Comparison of ENCODE assay signal across 21 cellular contexts in the genomic region with DNA sequence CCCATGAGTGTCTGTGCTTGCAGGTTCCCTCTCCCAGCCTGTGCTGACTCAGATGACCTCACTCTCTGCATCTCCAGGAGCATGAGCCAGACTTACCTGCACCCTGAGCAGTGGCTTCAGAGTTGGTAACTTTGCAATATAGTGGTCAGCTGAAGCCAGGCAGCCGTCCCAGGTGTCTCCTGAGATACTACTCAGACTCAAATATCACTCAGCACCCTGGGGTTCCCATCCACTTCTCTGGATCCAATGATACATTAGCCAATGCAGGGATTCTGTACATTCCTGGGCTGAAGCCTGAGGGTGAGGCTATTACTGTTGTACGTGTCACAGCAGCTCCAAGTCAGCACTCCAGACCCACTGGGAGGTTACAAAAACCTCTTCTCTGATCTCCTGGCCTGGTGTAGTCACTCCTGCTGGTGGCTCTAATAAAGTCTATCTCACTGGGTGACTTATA.
A peak's percentile ranks its signal among the peaks of the same experiment; 100 is the strongest.
DNase-seq lines count a peak whose midpoint lies in the region; ATAC-seq, FAIRE-seq and TF ChIP-seq lines count a peak whose summit lies in the region.
"Had no signal": no experiment of that assay in that cellular context is flagged by ENCODE, and none has a peak within 500 bp of the region (broad histone marks: within the 10 kb centered on the region; RNA-seq: fewer than 3 reads in every experiment).

No MANE protein-coding gene starts in this region.

- H3K27me3 ChIP-seq in breast epithelium = no peaks in the 10 kb centered on the region
- H3K27me3 ChIP-seq in GM12878 (replicated peaks in 1 of 2; ENCODE audit: control insufficient read depth in 2 of 2, insufficient read depth in 2 of 2, low read length in 1 of 2) = no peaks in the 10 kb centered on the region
- H3K27me3 ChIP-seq in foreskin keratinocyte = peaks cover 3% of the 10 kb centered on the region

- H3K4me3 ChIP-seq in breast epithelium (no peak overlapping the region), GM12878 (no peak overlapping the region)

- in situ Hi-C loops in GM12878 (cut with MboI) = no loop called here

- FAIRE-seq in GM12878 (lab: Jason Lieb, UNC) = peak; percentile 56
- FAIRE-seq: GM18507 had no signal

- CTCF ChIA-PET in MCF 10A (lab: Yijun Ruan, JAX) = interaction anchor here (0.6 to 1.8 kb wide), 10 partner anchors 9 to 1781 kb away, joined by 3 to 9 read pairs (median 3); no protein-coding TSS in a partner anchor
- CTCF ChIA-PET in GM12878 (lab: Yijun Ruan, JAX) = interaction anchor here (0.8 to 5.3 kb wide), 11 partner anchors 10 to 885 kb away, joined by 3 to 42 read pairs (median 4); no protein-coding TSS in a partner anchor

- peak; percentile 58 for ATAC-seq in GM12878
- peak; percentile 87 for ATAC-seq in foreskin keratinocyte
- peak; percentile 47 for ATAC-seq in stimulated activated effector memory CD8-positive, alpha-beta T cell treated with anti-CD3 and anti-CD28 coated beads, Interleukin-12 subunit alpha, Interleukin-12 subunit beta, amount 100 ng/mL, for 72 hours
- ATAC-seq in naive thymus-derived CD8-positive, alpha-beta T cell = no peak
- ATAC-seq: CD8-positive, alpha-beta T cell; Right ventricle myocardium inferior had no signal

- H3K9me3 ChIP-seq in breast epithelium (no peaks in the 10 kb centered on the region), GM12878 (replicated peaks; ENCODE audit: control insufficient read depth, insufficient read depth, low read length) (no peaks in the 10 kb centered on the region)

- POLR2A ChIA-PET in MCF 10A (lab: Yijun Ruan, JAX) = interaction anchor here (0.8 to 1.9 kb wide), 6 partner anchors 9 to 112 kb away, joined by 3 to 13 read pairs (median 5); a partner anchor contains a TSS
- POLR2A ChIA-PET in GM12878 (lab: Charles Lee) = interaction anchor here (0.7 to 1.2 kb wide), 4 partner anchors 9 to 60 kb away, joined by 3 to 4 read pairs (median 3); no protein-coding TSS in a partner anchor
- POLR2A ChIA-PET in naive thymus-derived CD8-positive, alpha-beta T cell (lab: Charles Lee) = no interaction called here

- H3K4me2 ChIP-seq in GM12878 (ENCODE audit: control insufficient read depth, insufficient read depth) = peak overlapping the region; percentile 48; the same call in 1 of the 2 replicates
- H3K4me2 ChIP-seq: KMS-11 had no signal

- peaks cover 33% of the 10 kb centered on the region for H3K4me1 Mint-ChIP-seq in MCF 10A (ENCODE audit: insufficient read depth, unreplicated experiment)
- no peaks in the 10 kb centered on the region for H3K4me1 Mint-ChIP-seq in stimulated activated effector memory CD8-positive, alpha-beta T cell treated with anti-CD3 and anti-CD28 coated beads, Interleukin-12 subunit alpha, Interleukin-12 subunit beta, amount 100 ng/mL, for 72 hours
- H3K4me1 Mint-ChIP-seq in naive thymus-derived CD8-positive, alpha-beta T cell = peaks cover 0 to 4% (median 0%) of the 10 kb centered on the region in 4 donors

- TF ChIP-seq EP300 in GM12878 (IDR thresholded peaks at IDR 0.05; ENCODE audit: borderline replicate concordance in 1 of 2, control insufficient read depth in 1 of 2, low read depth in 2 of 2, low read length in 2 of 2) = no peak

- peak overlapping the region; percentile 64 for H3K27ac Mint-ChIP-seq in MCF 10A (ENCODE audit: low read depth, unreplicated experiment)
- H3K27ac Mint-ChIP-seq in stimulated activated effector memory CD8-positive, alpha-beta T cell treated with anti-CD3 and anti-CD28 coated beads, Interleukin-12 subunit alpha, Interleukin-12 subunit beta, amount 100 ng/mL, for 72 hours = no peak overlapping the region
- H3K27ac Mint-ChIP-seq in naive thymus-derived CD8-positive, alpha-beta T cell = no peak overlapping the region
- H3K27ac Mint-ChIP-seq: CD8-positive, alpha-beta T cell had no signal

- H3K79me2 ChIP-seq in GM12878 (ENCODE audit: control insufficient read depth, insufficient read depth, low read length) = no peaks in the 10 kb centered on the region

- DNase-seq in MCF 10A (ENCODE audit: unreplicated experiment) (peak; percentile 74), breast epithelium (ENCODE audit: low spot score in 2 of 2) (no peak), GM12878 (ENCODE audit: low read depth, low spot score) (no peak), foreskin keratinocyte (peak; percentile 85 to 90), DMS153 (lab: John Stamatoyannopoulos, UW) (no peak), medulla oblongata (ENCODE audit: extremely low spot score) (no peak)
- no peak for DNase-seq in stimulated activated effector memory CD8-positive, alpha-beta T cell treated with anti-CD3 and anti-CD28 coated beads, Interleukin-12 subunit alpha, Interleukin-12 subunit beta, amount 100 ng/mL, for 72 hours (ENCODE audit: low spot score in 2 of 2)
- DNase-seq in naive thymus-derived CD8-positive, alpha-beta T cell = no peak
- DNase-seq: 8988T; CD8-positive, alpha-beta T cell; DMS79; GOT3; NCI-H1105; NCI-H1694; NCI-H2107; NCI-H345; NCI-H526 treated with DMSO at 0.1 percent for 48 hours; NK-92 treated with Interleukin-12 subunit alpha and Interleukin-12 subunit beta, amount 100 ng/mL, for 24 hours had no signal

- no peak overlapping the region for H3K4me3 Mint-ChIP-seq in MCF 10A (ENCODE audit: unreplicated experiment)
- no peak overlapping the region for H3K4me3 Mint-ChIP-seq in stimulated activated effector memory CD8-positive, alpha-beta T cell treated with anti-CD3 and anti-CD28 coated beads, Interleukin-12 subunit alpha, Interleukin-12 subunit beta, amount 100 ng/mL, for 72 hours
- H3K4me3 Mint-ChIP-seq in naive thymus-derived CD8-positive, alpha-beta T cell = no peak overlapping the region
- H3K4me3 Mint-ChIP-seq: CD8-positive, alpha-beta T cell had no signal

- no peak overlapping the region; the same call in 1 of the 2 replicates for H2AFZ ChIP-seq in GM12878 (ENCODE audit: control insufficient read depth, low read depth, low read length)

- H3K27ac ChIP-seq in breast epithelium (no peak overlapping the region), GM12878 (ENCODE audit: control insufficient read depth, insufficient read depth) (peak overlapping the region; percentile 24; the same call in 1 of the 2 replicates), foreskin keratinocyte (no peak overlapping the region)
- H3K27ac ChIP-seq: KMS-11 had no signal

- H3K4me1 ChIP-seq in breast epithelium (no peaks in the 10 kb centered on the region), GM12878 (ENCODE audit: control insufficient read depth, insufficient read depth, low read length) (peaks cover 12% of the 10 kb centered on the region), foreskin keratinocyte (no peaks in the 10 kb centered on the region)

- no peaks in the 10 kb centered on the region for H4K20me1 ChIP-seq in GM12878 (ENCODE audit: control insufficient read depth, insufficient read depth)

- H3K27me3 Mint-ChIP-seq in MCF 10A (ENCODE audit: insufficient read depth, unreplicated experiment) = no peaks in the 10 kb centered on the region
- H3K27me3 Mint-ChIP-seq in naive thymus-derived CD8-positive, alpha-beta T cell = peaks cover 2 to 23% (median 10%) of the 10 kb centered on the region in 5 donors

- RAD21 ChIA-PET in GM12878 (lab: Charles Lee; ENCODE audit: unreplicated experiment) = interaction anchor here (0.9 to 2.1 kb wide), 6 partner anchors 9 to 65 kb away, joined by 3 to 8 read pairs (median 4); no protein-coding TSS in a partner anchor

- SMC1A ChIA-PET in GM12878 (lab: Charles Lee; ENCODE audit: uncharacterized antibody, unreplicated experiment) = interaction anchor here (1.0 to 1.5 kb wide), 8 partner anchors 9 to 40 kb away, joined by 3 to 9 read pairs (median 4); no protein-coding TSS in a partner anchor

- no peak overlapping the region for H3K9ac ChIP-seq in GM12878 (ENCODE audit: control insufficient read depth, insufficient read depth, low read length)
- H3K9ac ChIP-seq: KMS-11 had no signal

- no peaks in the 10 kb centered on the region for H3K9me3 Mint-ChIP-seq in MCF 10A (ENCODE audit: unreplicated experiment)
- no peaks in the 10 kb centered on the region for H3K9me3 Mint-ChIP-seq in stimulated activated effector memory CD8-positive, alpha-beta T cell treated with anti-CD3 and anti-CD28 coated beads, Interleukin-12 subunit alpha, Interleukin-12 subunit beta, amount 100 ng/mL, for 72 hours
- no peaks in the 10 kb centered on the region for H3K9me3 Mint-ChIP-seq in naive thymus-derived CD8-positive, alpha-beta T cell
- H3K9me3 Mint-ChIP-seq: CD8-positive, alpha-beta T cell had no signal

- 40% methylated on average over 2 of the region's 2 CpGs for WGBS in GM12878 (ENCODE audit: insufficient coverage, insufficient replicate concordance, low lambda C conversion rate, missing lambda C conversion rate)

- intact Hi-C loops in MCF 10A (cut with micrococcal nuclease) = no loop called here
- intact Hi-C loops in breast epithelium (cut with DNase I; ENCODE audit: low total_unique reads) = no loop called here
- intact Hi-C loops in GM12878 (cut with micrococcal nuclease; ENCODE audit: unreplicated experiment) = loop anchor here (10.0 kb wide), 1 partner anchor 64 kb away; no protein-coding TSS in a partner anchor

- H3K36me3 Mint-ChIP-seq in MCF 10A (ENCODE audit: insufficient read depth, unreplicated experiment) = no peaks in the 10 kb centered on the region
- no peaks in the 10 kb centered on the region for H3K36me3 Mint-ChIP-seq in stimulated activated effector memory CD8-positive, alpha-beta T cell treated with anti-CD3 and anti-CD28 coated beads, Interleukin-12 subunit alpha, Interleukin-12 subunit beta, amount 100 ng/mL, for 72 hours
- no peaks in the 10 kb centered on the region for H3K36me3 Mint-ChIP-seq in naive thymus-derived CD8-positive, alpha-beta T cell
- H3K36me3 Mint-ChIP-seq: CD8-positive, alpha-beta T cell had no signal

- no peak for TF ChIP-seq POLR2A in breast epithelium (IDR thresholded peaks at IDR 0.05)
- TF ChIP-seq POLR2A in GM12878 (IDR thresholded peaks at IDR 0.05; ENCODE audit: low read depth, low read length) = no peak

- BruUV-seq in MCF 10A (replicated peaks; lab: Mats Ljungman, UMichigan) = no TSS peak
- no TSS peak for BruUV-seq in GM12878 (replicated peaks; lab: Mats Ljungman, UMichigan)

- no peaks in the 10 kb centered on the region for H3K36me3 ChIP-seq in breast epithelium
- no peaks in the 10 kb centered on the region for H3K36me3 ChIP-seq in GM12878 (ENCODE audit: control insufficient read depth in 2 of 2, insufficient read depth in 2 of 2, low read length in 1 of 2)

- TF ChIP-seq CTCF in MCF 10A (IDR thresholded peaks at IDR 0.05; ENCODE audit: unreplicated experiment) (no peak), breast epithelium (IDR thresholded peaks at IDR 0.05) (no peak), GM12878 (IDR thresholded peaks at IDR 0.05 in 2 of 3, conservative IDR thresholded peaks at IDR 0.05 in 1 of 3; ENCODE audit: control insufficient read depth in 2 of 3, extremely low read depth in 1 of 3, insufficient read depth in 1 of 3, low read depth in 3 of 3, low read length in 3 of 3) (no peak), foreskin keratinocyte (conservative IDR thresholded peaks at IDR 0.05) (no peak)

- TF ChIP-seq RAD21 in GM12878 (IDR thresholded peaks at IDR 0.05; ENCODE audit: insufficient read depth, low read depth, low read length) = no peak

TF ChIP-seq in GM12878, 131 proteins besides CTCF, POLR2A, EP300 and RAD21 (continues in another document):
- TF ChIP-seq SMAD1 (IDR thresholded peaks at IDR 0.05; ENCODE audit: low read depth, partially characterized antibody) (no peak), SREBF2 (IDR thresholded peaks at IDR 0.05; ENCODE audit: low read length) (no peak)

Comparison
In these comparisons a context has a peak if more than half of its experiments do, and no peak if none do; other contexts are left out.
1. DNase-seq: peak in MCF 10A (single experiment) and foreskin keratinocyte (2 of 2); none in breast epithelium (0 of 2), GM12878 (single experiment), stimulated activated effector memory CD8-positive, alpha-beta T cell treated with anti-CD3 and anti-CD28 coated beads, Interleukin-12 subunit alpha, Interleukin-12 subunit beta, amount 100 ng/mL, for 72 hours (0 of 2), DMS153 (single experiment), medulla oblongata (single experiment) and naive thymus-derived CD8-positive, alpha-beta T cell (0 of 10).
2. ATAC-seq: peak in GM12878 (single experiment), foreskin keratinocyte (single experiment) and stimulated activated effector memory CD8-positive, alpha-beta T cell treated with anti-CD3 and anti-CD28 coated beads, Interleukin-12 subunit alpha, Interleukin-12 subunit beta, amount 100 ng/mL, for 72 hours (single experiment); none in naive thymus-derived CD8-positive, alpha-beta T cell (0 of 2).